8 cellular contexts compared by ENCODE assay signal in the genomic region with DNA sequence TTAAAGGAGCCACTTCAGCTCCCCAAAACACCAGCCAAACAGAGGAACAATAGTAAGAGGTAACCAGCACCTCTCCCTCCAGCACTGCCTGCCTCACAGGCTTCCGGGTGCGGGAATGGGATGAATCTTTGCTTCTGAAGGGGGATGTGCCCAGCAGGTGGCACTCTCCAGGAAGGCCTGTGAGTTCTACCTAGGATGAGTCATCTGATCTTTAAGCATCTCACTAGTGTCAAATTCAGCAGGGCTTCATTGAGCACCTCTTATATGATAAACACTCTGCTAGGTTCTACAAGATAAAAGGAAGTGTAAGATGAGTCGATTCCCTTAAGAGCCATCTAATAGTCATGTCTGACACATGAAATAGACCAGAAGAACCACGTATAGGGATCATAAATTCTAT.
DNase-seq lines count a peak whose midpoint lies in the region; ATAC-seq, FAIRE-seq and TF ChIP-seq lines count a peak whose summit lies in the region.

No MANE protein-coding gene starts in this region.

- TF ChIP-seq CTCF in RWPE2 (IDR thresholded peaks at IDR 0.05; ENCODE audit: poor library complexity, severe bottlenecking) (peak; percentile 81), glutamatergic neuron (IDR thresholded peaks at IDR 0.05; ENCODE audit: partially characterized antibody, unreplicated experiment) (no peak)

- H3K36me3 ChIP-seq in RWPE2 (ENCODE audit: low read depth) = no peaks in the 10 kb centered on the region

- no peaks in the 10 kb centered on the region for H3K4me1 ChIP-seq in RWPE2 (ENCODE audit: insufficient read depth, poor library complexity, severe bottlenecking)

- H3K27ac Mint-ChIP-seq in glutamatergic neuron (ENCODE audit: unreplicated experiment) = no peak overlapping the region
- H3K27ac Mint-ChIP-seq in stimulated activated naive CD8-positive, alpha-beta T cell treated with anti-CD3 and anti-CD28 coated beads, Interleukin-15, amount 100 ng/mL, for 72 hours = no peak overlapping the region

- no peaks in the 10 kb centered on the region for H3K9me3 ChIP-seq in RWPE2 (ENCODE audit: severe bottlenecking)

- H3K4me3 Mint-ChIP-seq in glutamatergic neuron (ENCODE audit: unreplicated experiment) = no peak overlapping the region
- H3K4me3 Mint-ChIP-seq in stimulated activated naive CD8-positive, alpha-beta T cell treated with anti-CD3 and anti-CD28 coated beads, Interleukin-15, amount 100 ng/mL, for 72 hours = no peak overlapping the region

- ATAC-seq in RWPE2 (ENCODE audit: low read depth) = peak; percentile 91
- peak; percentile 39 for ATAC-seq in stimulated activated naive CD8-positive, alpha-beta T cell treated with anti-CD3 and anti-CD28 coated beads, Interleukin-15, amount 100 ng/mL, for 72 hours
- no peak for ATAC-seq in HG02981 (IDR thresholded peaks at IDR 0.05; ENCODE audit: unreplicated experiment)
- ATAC-seq in HG02973 (IDR thresholded peaks at IDR 0.05; ENCODE audit: unreplicated experiment) = no peak

- no peaks in the 10 kb centered on the region for H3K36me3 Mint-ChIP-seq in glutamatergic neuron (ENCODE audit: unreplicated experiment)

- H3K9me3 Mint-ChIP-seq in glutamatergic neuron (ENCODE audit: unreplicated experiment) = peaks cover 24% of the 10 kb centered on the region
- H3K9me3 Mint-ChIP-seq in stimulated activated naive CD8-positive, alpha-beta T cell treated with anti-CD3 and anti-CD28 coated beads, Interleukin-15, amount 100 ng/mL, for 72 hours = no peaks in the 10 kb centered on the region

- DNase-seq in DMS79 (lab: John Stamatoyannopoulos, UW) (peak; percentile 14), HTR-8/SVneo (ENCODE audit: insufficient read length, low spot score) (peak; percentile 53), RWPE2 (ENCODE audit: low spot score) (peak; percentile 61), glutamatergic neuron (peak; percentile 35), T-helper 1 cell (no peak)
- DNase-seq in stimulated activated naive CD8-positive, alpha-beta T cell treated with anti-CD3 and anti-CD28 coated beads, Interleukin-15, amount 100 ng/mL, for 72 hours = no peak

- peaks cover 14% of the 10 kb centered on the region for H3K27me3 Mint-ChIP-seq in glutamatergic neuron (ENCODE audit: unreplicated experiment)
- peaks cover 52% of the 10 kb centered on the region for H3K27me3 Mint-ChIP-seq in stimulated activated naive CD8-positive, alpha-beta T cell treated with anti-CD3 and anti-CD28 coated beads, Interleukin-15, amount 100 ng/mL, for 72 hours

- no peaks in the 10 kb centered on the region for H3K27me3 ChIP-seq in RWPE2 (ENCODE audit: insufficient read depth, poor library complexity, severe bottlenecking)

- FAIRE-seq in HTR-8/SVneo (lab: Jason Lieb, UNC) = peak; percentile 62

- peaks cover 2% of the 10 kb centered on the region for H3K4me1 Mint-ChIP-seq in glutamatergic neuron (ENCODE audit: low read depth, unreplicated experiment)
- no peaks in the 10 kb centered on the region for H3K4me1 Mint-ChIP-seq in stimulated activated naive CD8-positive, alpha-beta T cell treated with anti-CD3 and anti-CD28 coated beads, Interleukin-15, amount 100 ng/mL, for 72 hours

- no peak overlapping the region for H3K27ac ChIP-seq in RWPE2 (ENCODE audit: poor library complexity, severe bottlenecking)

- H3K4me3 ChIP-seq in RWPE2 (ENCODE audit: severe bottlenecking) = no peak overlapping the region

Comparison
In these comparisons a context has a peak if more than half of its experiments do, and no peak if none do; other contexts are left out.
1. DNase-seq: peak in DMS79 (single experiment), HTR-8/SVneo (single experiment), RWPE2 (single experiment) and glutamatergic neuron (single experiment); none in stimulated activated naive CD8-positive, alpha-beta T cell treated with anti-CD3 and anti-CD28 coated beads, Interleukin-15, amount 100 ng/mL, for 72 hours (0 of 2) and T-helper 1 cell (0 of 5).
2. ATAC-seq: peak in RWPE2 (single experiment) and stimulated activated naive CD8-positive, alpha-beta T cell treated with anti-CD3 and anti-CD28 coated beads, Interleukin-15, amount 100 ng/mL, for 72 hours (single experiment); none in HG02981 (single experiment) and HG02973 (single experiment).